Comparison of ENCODE assay signal across 18 cellular contexts in the genomic region with DNA sequence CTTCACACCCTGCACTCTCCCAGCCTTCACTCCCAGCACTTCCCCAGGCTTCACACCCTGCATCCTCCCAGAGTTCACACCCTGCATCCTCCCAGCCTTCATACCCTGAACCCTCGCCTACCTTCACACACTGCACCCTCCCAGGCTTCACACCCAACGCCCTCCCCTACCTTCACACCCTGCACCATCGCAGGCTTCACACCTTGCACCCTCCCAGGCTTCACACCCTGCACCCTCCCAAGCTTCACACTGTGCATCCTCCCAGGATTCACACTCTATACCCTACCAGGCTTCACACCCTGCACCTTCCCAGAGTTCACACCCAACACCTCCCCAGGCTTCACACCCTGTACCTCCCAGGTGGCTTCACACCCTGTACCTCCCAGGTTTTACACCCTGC.
DNase-seq lines count a peak whose midpoint lies in the region; ATAC-seq lines count a peak whose summit lies in the region.
"Had no signal": no experiment of that assay in that cellular context is flagged by ENCODE, and none has a peak within 500 bp of the region (broad histone marks: within the 10 kb centered on the region; RNA-seq: fewer than 3 reads in every experiment).

No MANE protein-coding gene starts in this region.

- H3K27me3 Mint-ChIP-seq in stimulated activated naive CD8-positive, alpha-beta T cell treated with anti-CD3 and anti-CD28 coated beads, Interleukin-15, amount 100 ng/mL, for 72 hours: peaks cover 14% of the 10 kb centered on the region
- H3K27me3 Mint-ChIP-seq in naive thymus-derived CD4-positive, alpha-beta T cell: peaks cover 0 to 22% (median 12%) of the 10 kb centered on the region in 5 donors
- H3K27me3 Mint-ChIP-seq in stimulated activated memory B cell treated with anti-CD40 and anti-IgM and Interleukin-4, amounts not matched to agents 10 μg/mL and 1 μg/mL and 100 μg/mL, for 72 hours: peaks cover 22% of the 10 kb centered on the region
- peaks cover 5 to 15% of the 10 kb centered on the region in 2 donors for H3K27me3 Mint-ChIP-seq in stimulated activated naive B cell treated with anti-CD40 and anti-IgM and Interleukin-4, amounts not matched to agents 10 μg/mL and 1 μg/mL and 100 μg/mL, for 72 hours
- H3K27me3 Mint-ChIP-seq: CD4-positive, CD25-positive, alpha-beta regulatory T cell had no signal

- H3K4me3 ChIP-seq in naive thymus-derived CD4-positive, alpha-beta T cell (ENCODE audit: low read length): no peak overlapping the region
- H3K4me3 ChIP-seq: GM12878, HAP-1 had no signal

- H3K9me3 ChIP-seq in naive thymus-derived CD4-positive, alpha-beta T cell (ENCODE audit: control insufficient read depth in 2 of 3, low read length in 3 of 3): peaks cover 0 to 13% (median 0%) of the 10 kb centered on the region in 3 experiments
- H3K9me3 ChIP-seq: BE2C, HAP-1 had no signal

- no peak overlapping the region for H3K4me3 Mint-ChIP-seq in stimulated activated naive CD8-positive, alpha-beta T cell treated with anti-CD3 and anti-CD28 coated beads, Interleukin-15, amount 100 ng/mL, for 72 hours
- H3K4me3 Mint-ChIP-seq in naive thymus-derived CD4-positive, alpha-beta T cell: no peak overlapping the region
- no peak overlapping the region for H3K4me3 Mint-ChIP-seq in stimulated activated memory B cell treated with anti-CD40 and anti-IgM and Interleukin-4, amounts not matched to agents 10 μg/mL and 1 μg/mL and 100 μg/mL, for 72 hours
- H3K4me3 Mint-ChIP-seq in stimulated activated naive B cell treated with anti-CD40 and anti-IgM and Interleukin-4, amounts not matched to agents 10 μg/mL and 1 μg/mL and 100 μg/mL, for 72 hours: no peak overlapping the region
- H3K4me3 Mint-ChIP-seq: CD8-positive, alpha-beta memory T cell had no signal

- H3K27me3 ChIP-seq in naive thymus-derived CD4-positive, alpha-beta T cell (ENCODE audit: control insufficient read depth in 2 of 2, insufficient read depth in 2 of 2, low read length in 2 of 2): no peaks in the 10 kb centered on the region
- H3K27me3 ChIP-seq: BE2C had no signal

- peak; percentile 37 for ATAC-seq in stimulated activated naive CD8-positive, alpha-beta T cell treated with anti-CD3 and anti-CD28 coated beads, Interleukin-15, amount 100 ng/mL, for 72 hours
- ATAC-seq in stimulated activated naive CD8-positive, alpha-beta T cell treated with anti-CD3 and anti-CD28 coated beads, Interleukin-15, Interleukin-2, amounts not matched to agents 100 U/mL and 50 U/mL, for 24 hours: no peak
- ATAC-seq in naive thymus-derived CD4-positive, alpha-beta T cell: peak; percentile 26
- peak; percentile 24 for ATAC-seq in stimulated activated memory B cell treated with anti-CD40 and anti-IgM and Interleukin-4, amounts not matched to agents 10 μg/mL and 1 μg/mL and 100 μg/mL, for 72 hours
- no peak for ATAC-seq in stimulated activated naive B cell treated with anti-CD40 and anti-IgM and Interleukin-4, amounts not matched to agents 10 μg/mL and 1 μg/mL and 100 μg/mL, for 72 hours (replicated peaks)
- no peak for ATAC-seq in GM19324 (IDR thresholded peaks at IDR 0.05; ENCODE audit: low FRiP score, unreplicated experiment)
- ATAC-seq: GM12878 had no signal

- POLR2A ChIA-PET in naive thymus-derived CD4-positive, alpha-beta T cell (lab: Charles Lee): no interaction called here

- peaks cover 0 to 13% (median 0%) of the 10 kb centered on the region in 5 donors for H3K36me3 Mint-ChIP-seq in naive thymus-derived CD4-positive, alpha-beta T cell
- H3K36me3 Mint-ChIP-seq in stimulated activated memory B cell treated with anti-CD40 and anti-IgM and Interleukin-4, amounts not matched to agents 10 μg/mL and 1 μg/mL and 100 μg/mL, for 72 hours: peaks cover 5% of the 10 kb centered on the region
- H3K36me3 Mint-ChIP-seq in stimulated activated naive B cell treated with anti-CD40 and anti-IgM and Interleukin-4, amounts not matched to agents 10 μg/mL and 1 μg/mL and 100 μg/mL, for 72 hours: peaks cover 8 to 9% of the 10 kb centered on the region in 2 donors
- H3K36me3 Mint-ChIP-seq: CD4-positive, CD25-positive, alpha-beta regulatory T cell; CD8-positive, alpha-beta memory T cell had no signal

- intact Hi-C loops in naive thymus-derived CD4-positive, alpha-beta T cell (cut with micrococcal nuclease): no loop called here

- peaks cover 23 to 26% of the 10 kb centered on the region in 2 donors for H3K9me3 Mint-ChIP-seq in stimulated activated naive CD8-positive, alpha-beta T cell treated with anti-CD3 and anti-CD28 coated beads, Interleukin-15, amount 100 ng/mL, for 72 hours
- H3K9me3 Mint-ChIP-seq in naive thymus-derived CD4-positive, alpha-beta T cell: peaks cover 0 to 31% (median 18%) of the 10 kb centered on the region in 11 donors
- H3K9me3 Mint-ChIP-seq in stimulated activated memory B cell treated with anti-CD40 and anti-IgM and Interleukin-4, amounts not matched to agents 10 μg/mL and 1 μg/mL and 100 μg/mL, for 72 hours: peaks cover 28% of the 10 kb centered on the region
- peaks cover 29% of the 10 kb centered on the region in 2 donors for H3K9me3 Mint-ChIP-seq in stimulated activated naive B cell treated with anti-CD40 and anti-IgM and Interleukin-4, amounts not matched to agents 10 μg/mL and 1 μg/mL and 100 μg/mL, for 72 hours

- H3K4me1 Mint-ChIP-seq in stimulated activated naive CD8-positive, alpha-beta T cell treated with anti-CD3 and anti-CD28 coated beads, Interleukin-15, amount 100 ng/mL, for 72 hours: no peaks in the 10 kb centered on the region
- no peaks in the 10 kb centered on the region for H3K4me1 Mint-ChIP-seq in naive thymus-derived CD4-positive, alpha-beta T cell
- no peaks in the 10 kb centered on the region for H3K4me1 Mint-ChIP-seq in stimulated activated memory B cell treated with anti-CD40 and anti-IgM and Interleukin-4, amounts not matched to agents 10 μg/mL and 1 μg/mL and 100 μg/mL, for 72 hours
- H3K4me1 Mint-ChIP-seq in stimulated activated naive B cell treated with anti-CD40 and anti-IgM and Interleukin-4, amounts not matched to agents 10 μg/mL and 1 μg/mL and 100 μg/mL, for 72 hours: no peaks in the 10 kb centered on the region
- H3K4me1 Mint-ChIP-seq: CD4-positive, CD25-positive, alpha-beta regulatory T cell; CD8-positive, alpha-beta memory T cell had no signal

- no peak overlapping the region for H3K27ac ChIP-seq in naive thymus-derived CD4-positive, alpha-beta T cell (ENCODE audit: low read depth, low read length)

- no peaks in the 10 kb centered on the region for H3K4me1 ChIP-seq in naive thymus-derived CD4-positive, alpha-beta T cell (ENCODE audit: control insufficient read depth in 2 of 2, insufficient read depth in 2 of 2, low read length in 2 of 2)
- H3K4me1 ChIP-seq: BE2C, HAP-1 had no signal

- peak overlapping the region in 1 of 2 donors; percentile 76 for H3K27ac Mint-ChIP-seq in stimulated activated naive CD8-positive, alpha-beta T cell treated with anti-CD3 and anti-CD28 coated beads, Interleukin-15, amount 100 ng/mL, for 72 hours
- no peak overlapping the region for H3K27ac Mint-ChIP-seq in naive thymus-derived CD4-positive, alpha-beta T cell
- no peak overlapping the region for H3K27ac Mint-ChIP-seq in stimulated activated memory B cell treated with anti-CD40 and anti-IgM and Interleukin-4, amounts not matched to agents 10 μg/mL and 1 μg/mL and 100 μg/mL, for 72 hours
- H3K27ac Mint-ChIP-seq in stimulated activated naive B cell treated with anti-CD40 and anti-IgM and Interleukin-4, amounts not matched to agents 10 μg/mL and 1 μg/mL and 100 μg/mL, for 72 hours: no peak overlapping the region
- H3K27ac Mint-ChIP-seq: CD4-positive, CD25-positive, alpha-beta regulatory T cell; CD8-positive, alpha-beta memory T cell had no signal

- no peak for DNase-seq in stimulated activated naive CD8-positive, alpha-beta T cell treated with anti-CD3 and anti-CD28 coated beads, Interleukin-15, amount 100 ng/mL, for 72 hours
- DNase-seq in stimulated activated naive CD8-positive, alpha-beta T cell treated with anti-CD3 and anti-CD28 coated beads, Interleukin-15, Interleukin-2, amounts not matched to agents 100 U/mL and 50 U/mL, for 24 hours: no peak
- no peak for DNase-seq in naive thymus-derived CD4-positive, alpha-beta T cell
- no peak for DNase-seq in stimulated activated naive B cell treated with anti-CD40 and anti-IgM and Interleukin-4, amounts not matched to agents 10 μg/mL and 1 μg/mL and 100 μg/mL, for 72 hours
- DNase-seq: ACHN; BE2C; C1 segment of cervical spinal cord; CD4-positive, CD25-positive, alpha-beta regulatory T cell; CD8-positive, alpha-beta memory T cell; COR-L47; DMS 273 treated with DMSO at 0.1 percent for 48 hours; DMS53; DND-41; EL had no signal

- CTCF ChIA-PET in naive thymus-derived CD4-positive, alpha-beta T cell (lab: Charles Lee): no interaction called here

- no peaks in the 10 kb centered on the region for H3K36me3 ChIP-seq in naive thymus-derived CD4-positive, alpha-beta T cell (ENCODE audit: control insufficient read depth in 2 of 3, insufficient read depth in 3 of 3, low read length in 3 of 3)
- H3K36me3 ChIP-seq: BE2C, HAP-1 had no signal

Comparison
In these comparisons a context has a peak if more than half of its experiments do, and no peak if none do; other contexts are left out.
1. ATAC-seq: peak in stimulated activated naive CD8-positive, alpha-beta T cell treated with anti-CD3 and anti-CD28 coated beads, Interleukin-15, amount 100 ng/mL, for 72 hours (single experiment), naive thymus-derived CD4-positive, alpha-beta T cell (single experiment) and stimulated activated memory B cell treated with anti-CD40 and anti-IgM and Interleukin-4, amounts not matched to agents 10 μg/mL and 1 μg/mL and 100 μg/mL, for 72 hours (single experiment); none in stimulated activated naive CD8-positive, alpha-beta T cell treated with anti-CD3 and anti-CD28 coated beads, Interleukin-15, Interleukin-2, amounts not matched to agents 100 U/mL and 50 U/mL, for 24 hours (single experiment), stimulated activated naive B cell treated with anti-CD40 and anti-IgM and Interleukin-4, amounts not matched to agents 10 μg/mL and 1 μg/mL and 100 μg/mL, for 72 hours (0 of 2) and GM19324 (single experiment).